11 cellular contexts compared by ENCODE assay signal in genomic region chr10:24519950-24520349, GRCh38.
DNase-seq lines count a peak whose midpoint lies in the region; ATAC-seq lines count a peak whose summit lies in the region.
"Had no signal": no experiment of that assay in that cellular context is flagged by ENCODE, and none has a peak within 500 bp of the region (broad histone marks: within the 10 kb centered on the region; RNA-seq: fewer than 3 reads in every experiment).

No MANE protein-coding gene starts in this region.

- H3K36me3 Mint-ChIP-seq in activated T-helper 2 cell treated with anti-CD3 and anti-CD28 coated beads, Interferon-gamma antibody, Interleukin-2, Interleukin-4, amounts not matched to agents 10 μg/mL and 5 μg/mL and 100 μg/mL, durations not matched to agents 14 hours and 24 hours and 36 hours (ENCODE audit: low read depth), result no peaks in the 10 kb centered on the region

- DNase-seq in T follicular helper cell (ENCODE audit: low read depth) (peak; percentile 36), GM03348 (ENCODE audit: low spot score) (no peak), RPMI8226 (no peak), HuH-7 (ENCODE audit: low spot score) (no peak), SHP77 (lab: John Stamatoyannopoulos, UW) (no peak)
- no peak for DNase-seq in activated T-helper 2 cell treated with anti-CD3 and anti-CD28 coated beads, Interferon-gamma antibody, Interleukin-2, Interleukin-4, amounts not matched to agents 10 μg/mL and 5 μg/mL and 100 μg/mL, durations not matched to agents 14 hours and 24 hours and 36 hours (ENCODE audit: low spot score)
- DNase-seq in stimulated activated CD4-positive, alpha-beta T cell treated with anti-CD3 and anti-CD28 coated beads, Interleukin-15, amount 100 ng/mL, for 24 hours, result peak; percentile 48
- DNase-seq: glutamatergic neuron, KBM-7, NCI-H526 had no signal

- intact Hi-C loops in activated T-helper 2 cell treated with anti-CD3 and anti-CD28 coated beads, Interferon-gamma antibody, Interleukin-2, Interleukin-4, amounts not matched to agents 10 μg/mL and 5 μg/mL and 100 μg/mL, durations not matched to agents 14 hours and 24 hours and 36 hours (cut with micrococcal nuclease), result loop anchor here (5.0 to 10.0 kb wide), 2 partner anchors 325 to 528 kb away; no protein-coding TSS in a partner anchor

- peaks cover 1% of the 10 kb centered on the region for H3K27me3 Mint-ChIP-seq in activated T-helper 2 cell treated with anti-CD3 and anti-CD28 coated beads, Interferon-gamma antibody, Interleukin-2, Interleukin-4, amounts not matched to agents 10 μg/mL and 5 μg/mL and 100 μg/mL, durations not matched to agents 14 hours and 24 hours and 36 hours (ENCODE audit: low read depth)

- peak; percentile 45 for ATAC-seq in GM19023 (IDR thresholded peaks at IDR 0.05; ENCODE audit: unreplicated experiment)

- H3K9me3 Mint-ChIP-seq in activated T-helper 2 cell treated with anti-CD3 and anti-CD28 coated beads, Interferon-gamma antibody, Interleukin-2, Interleukin-4, amounts not matched to agents 10 μg/mL and 5 μg/mL and 100 μg/mL, durations not matched to agents 14 hours and 24 hours and 36 hours, result no peaks in the 10 kb centered on the region

- H3K4me3 Mint-ChIP-seq in activated T-helper 2 cell treated with anti-CD3 and anti-CD28 coated beads, Interferon-gamma antibody, Interleukin-2, Interleukin-4, amounts not matched to agents 10 μg/mL and 5 μg/mL and 100 μg/mL, durations not matched to agents 14 hours and 24 hours and 36 hours (ENCODE audit: low read depth), result peak overlapping the region; percentile 57

- peaks cover 10% of the 10 kb centered on the region for H3K4me1 Mint-ChIP-seq in activated T-helper 2 cell treated with anti-CD3 and anti-CD28 coated beads, Interferon-gamma antibody, Interleukin-2, Interleukin-4, amounts not matched to agents 10 μg/mL and 5 μg/mL and 100 μg/mL, durations not matched to agents 14 hours and 24 hours and 36 hours (ENCODE audit: low read depth)

- no peak overlapping the region for H3K27ac Mint-ChIP-seq in activated T-helper 2 cell treated with anti-CD3 and anti-CD28 coated beads, Interferon-gamma antibody, Interleukin-2, Interleukin-4, amounts not matched to agents 10 μg/mL and 5 μg/mL and 100 μg/mL, durations not matched to agents 14 hours and 24 hours and 36 hours

Comparison
In these comparisons a context has a peak if more than half of its experiments do, and no peak if none do; other contexts are left out.
1. DNase-seq: peak in T follicular helper cell (single experiment) and stimulated activated CD4-positive, alpha-beta T cell treated with anti-CD3 and anti-CD28 coated beads, Interleukin-15, amount 100 ng/mL, for 24 hours (single experiment); none in activated T-helper 2 cell treated with anti-CD3 and anti-CD28 coated beads, Interferon-gamma antibody, Interleukin-2, Interleukin-4, amounts not matched to agents 10 μg/mL and 5 μg/mL and 100 μg/mL, durations not matched to agents 14 hours and 24 hours and 36 hours (single experiment), GM03348 (single experiment), RPMI8226 (single experiment), HuH-7 (single experiment) and SHP77 (0 of 2).